In the genomic region with DNA sequence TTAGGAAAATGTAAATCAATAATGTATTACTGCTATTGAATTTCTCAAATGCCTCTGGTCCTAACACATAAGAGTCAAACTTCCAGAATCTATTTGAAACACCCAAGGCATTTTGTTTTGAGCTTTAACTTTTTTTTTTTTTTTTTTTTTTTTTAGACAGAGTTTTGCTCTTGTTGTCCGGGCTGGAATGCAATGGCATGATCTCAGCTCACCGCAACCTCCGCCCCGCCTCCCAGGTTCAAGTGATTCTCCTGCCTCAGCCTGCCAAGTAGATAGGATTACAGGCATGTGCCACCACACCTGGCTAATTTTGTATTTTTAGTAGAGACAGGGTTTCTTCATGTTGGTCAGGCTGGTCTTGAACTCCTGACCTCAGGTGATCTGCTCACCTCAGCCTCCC, we compare ENCODE assay signal across 8 cellular contexts.
DNase-seq lines count a peak whose midpoint lies in the region; FAIRE-seq and TF ChIP-seq lines count a peak whose summit lies in the region.
"Not testable (repeated sequence)": the region's sequence is repeated elsewhere in the genome, so short reads cannot be mapped to it uniquely, and the experiment has no call there.

No MANE protein-coding gene starts in this region.

- H3K9ac ChIP-seq in keratinocyte (ENCODE audit: control insufficient read depth, extremely low read depth, insufficient read depth, low read length): peak overlapping the region; percentile 3
- not testable (repeated sequence) for H3K9ac ChIP-seq in smooth muscle cell (ENCODE audit: low read depth)

- BruUV-seq in MCF 10A (replicated peaks; lab: Mats Ljungman, UMichigan): not testable (repeated sequence)

- H3K27ac ChIP-seq in epithelial cell of prostate (peak overlapping the region; percentile 54), keratinocyte (ENCODE audit: control insufficient read depth, insufficient read depth, low read length) (peak overlapping the region; percentile 77), smooth muscle cell (ENCODE audit: low read depth) (peak overlapping the region; percentile 26), uterus (peak overlapping the region; percentile 83 to 95)

- H3K4me1 Mint-ChIP-seq in MCF 10A (ENCODE audit: insufficient read depth, unreplicated experiment) (peaks cover 26% of the 10 kb centered on the region), nephron (peaks cover 38% of the 10 kb centered on the region)

- TF ChIP-seq POLR2A in uterus (IDR thresholded peaks at IDR 0.05): not testable (repeated sequence)

- H4K20me1 ChIP-seq in keratinocyte (ENCODE audit: control insufficient read depth, extremely low read depth, insufficient read depth, low read length); smooth muscle cell (ENCODE audit: low read depth): not testable (repeated sequence)

- peak overlapping the region; percentile 57 for H3K4me2 ChIP-seq in keratinocyte (ENCODE audit: control insufficient read depth, extremely low read depth, insufficient read depth, low read depth, low read length)
- not testable (repeated sequence) for H3K4me2 ChIP-seq in smooth muscle cell

- H3K9me3 Mint-ChIP-seq in MCF 10A (ENCODE audit: unreplicated experiment); nephron: not testable (repeated sequence)

- H3K27ac Mint-ChIP-seq in MCF 10A (ENCODE audit: low read depth, unreplicated experiment): peak overlapping the region; percentile 68
- H3K27ac Mint-ChIP-seq in nephron: peak overlapping the region; percentile 96 to 97 (median 97)

- H3K36me3 Mint-ChIP-seq in MCF 10A (ENCODE audit: insufficient read depth, unreplicated experiment); nephron (ENCODE audit: low read depth): not testable (repeated sequence)

- not testable (repeated sequence) for H3K9me1 ChIP-seq in keratinocyte (ENCODE audit: control insufficient read depth, extremely low read depth, insufficient read depth, low read length)

- intact Hi-C loops in MCF 10A (cut with micrococcal nuclease): loop anchor here (5.0 kb wide), 1 partner anchor 1112 kb away; no protein-coding TSS in a partner anchor
- intact Hi-C loops in uterus (cut with DNase I; ENCODE audit: low total_unique reads): not testable (repeated sequence)

- POLR2A ChIA-PET in MCF 10A (lab: Yijun Ruan, JAX): interaction anchor here (0.6 to 6.3 kb wide), 15 partner anchors 9 to 165 kb away, joined by 3 to 50 read pairs (median 8); partner anchors contain the start of genes ALDH7A1 and GRAMD2B

- CTCF ChIA-PET in MCF 10A (lab: Yijun Ruan, JAX): interaction anchor here (0.6 to 2.5 kb wide), 9 partner anchors 13 to 204 kb away, joined by 3 to 9 read pairs (median 3); no protein-coding TSS in a partner anchor

- H3K36me3 ChIP-seq in keratinocyte (ENCODE audit: control insufficient read depth in 2 of 2, extremely low read depth in 1 of 2, insufficient read depth in 2 of 2, low read length in 2 of 2); smooth muscle cell (ENCODE audit: low read depth); uterus: not testable (repeated sequence)

- H3K4me3 Mint-ChIP-seq in MCF 10A (ENCODE audit: unreplicated experiment); nephron: not testable (repeated sequence)

- not testable (repeated sequence) for H3K9me3 ChIP-seq in keratinocyte (ENCODE audit: control insufficient read depth, low read depth, low read length); smooth muscle cell (replicated peaks; ENCODE audit: low read depth); uterus

- H3F3A ChIP-seq in smooth muscle cell (ENCODE audit: low read depth): not testable (repeated sequence)

- H3K27me3 ChIP-seq in keratinocyte (ENCODE audit: control insufficient read depth, extremely low read depth, insufficient read depth, low read length); smooth muscle cell (ENCODE audit: low read depth); uterus: not testable (repeated sequence)

- TF ChIP-seq CTCF in MCF 10A (IDR thresholded peaks at IDR 0.05; ENCODE audit: unreplicated experiment); keratinocyte (optimal IDR thresholded peaks at IDR 0.05 in 1 of 3, IDR thresholded peaks at IDR 0.05 in 1 of 3, conservative IDR thresholded peaks at IDR 0.05 in 1 of 3; ENCODE audit: extremely low read depth in 1 of 3, insufficient read depth in 2 of 3, low read length in 3 of 3); nephron (IDR thresholded peaks at IDR 0.05; ENCODE audit: unreplicated experiment in 3 of 3); smooth muscle cell (IDR thresholded peaks at IDR 0.05; ENCODE audit: borderline replicate concordance, insufficient read depth, poor library complexity, severe bottlenecking); uterus (IDR thresholded peaks at IDR 0.05): not testable (repeated sequence)

- not testable (repeated sequence) for FAIRE-seq in keratinocyte (lab: Jason Lieb, UNC)

- H2AFZ ChIP-seq in keratinocyte (ENCODE audit: control insufficient read depth, low read length); smooth muscle cell (ENCODE audit: low read depth): not testable (repeated sequence)

- H3K4me1 ChIP-seq in keratinocyte (ENCODE audit: control insufficient read depth, extremely low read depth, insufficient read depth, low read length) (peaks cover 50% of the 10 kb centered on the region), uterus (peaks cover 4 to 14% of the 10 kb centered on the region in 2 donors)
- not testable (repeated sequence) for H3K4me1 ChIP-seq in smooth muscle cell (ENCODE audit: low read depth)

- dilution Hi-C loops in keratinocyte (cut with MboI; ENCODE audit: extremely low pct_ligation_motif_present, low sequenced_read_pairs): not testable (repeated sequence)

- not testable (repeated sequence) for H3K4me3 ChIP-seq in keratinocyte (ENCODE audit: control insufficient read depth in 2 of 3, extremely low read depth in 1 of 3, insufficient read depth in 2 of 3, low read depth in 1 of 3, low read length in 3 of 3); smooth muscle cell; uterus

- 60% methylated on average over 4 of the region's 4 CpGs for WGBS in smooth muscle cell (ENCODE audit: low lambda C conversion rate)

- not testable (repeated sequence) for H3K27me3 Mint-ChIP-seq in MCF 10A (ENCODE audit: insufficient read depth, unreplicated experiment); nephron (ENCODE audit: low read depth)

- H3K79me2 ChIP-seq in keratinocyte (ENCODE audit: control insufficient read depth, insufficient read depth, low read length); smooth muscle cell (ENCODE audit: low read depth): not testable (repeated sequence)

- DNase-seq in M059J (ENCODE audit: low read depth) (peak; percentile 73), RPMI8226 (peak; percentile 40), MCF 10A (ENCODE audit: unreplicated experiment) (peak; percentile 79), keratinocyte (ENCODE audit: low read depth, low spot score) (peak; percentile 64), uterus (peak; percentile 65 to 75)
- not testable (repeated sequence) for DNase-seq in epithelial cell of prostate (ENCODE audit: low read depth, low spot score); smooth muscle cell (lab: John Stamatoyannopoulos, UW; ENCODE audit: unreplicated experiment)

Comparison
In these comparisons a context has a peak if more than half of its experiments do, and no peak if none do; other contexts are left out.
1. H3K27ac ChIP-seq: peak in every context shown above with its lines; median percentile 89 in uterus; 77 in keratinocyte; 54 in epithelial cell of prostate; 26 in smooth muscle cell.